Comparison of ENCODE assay signal across 8 cellular contexts in the genomic region with DNA sequence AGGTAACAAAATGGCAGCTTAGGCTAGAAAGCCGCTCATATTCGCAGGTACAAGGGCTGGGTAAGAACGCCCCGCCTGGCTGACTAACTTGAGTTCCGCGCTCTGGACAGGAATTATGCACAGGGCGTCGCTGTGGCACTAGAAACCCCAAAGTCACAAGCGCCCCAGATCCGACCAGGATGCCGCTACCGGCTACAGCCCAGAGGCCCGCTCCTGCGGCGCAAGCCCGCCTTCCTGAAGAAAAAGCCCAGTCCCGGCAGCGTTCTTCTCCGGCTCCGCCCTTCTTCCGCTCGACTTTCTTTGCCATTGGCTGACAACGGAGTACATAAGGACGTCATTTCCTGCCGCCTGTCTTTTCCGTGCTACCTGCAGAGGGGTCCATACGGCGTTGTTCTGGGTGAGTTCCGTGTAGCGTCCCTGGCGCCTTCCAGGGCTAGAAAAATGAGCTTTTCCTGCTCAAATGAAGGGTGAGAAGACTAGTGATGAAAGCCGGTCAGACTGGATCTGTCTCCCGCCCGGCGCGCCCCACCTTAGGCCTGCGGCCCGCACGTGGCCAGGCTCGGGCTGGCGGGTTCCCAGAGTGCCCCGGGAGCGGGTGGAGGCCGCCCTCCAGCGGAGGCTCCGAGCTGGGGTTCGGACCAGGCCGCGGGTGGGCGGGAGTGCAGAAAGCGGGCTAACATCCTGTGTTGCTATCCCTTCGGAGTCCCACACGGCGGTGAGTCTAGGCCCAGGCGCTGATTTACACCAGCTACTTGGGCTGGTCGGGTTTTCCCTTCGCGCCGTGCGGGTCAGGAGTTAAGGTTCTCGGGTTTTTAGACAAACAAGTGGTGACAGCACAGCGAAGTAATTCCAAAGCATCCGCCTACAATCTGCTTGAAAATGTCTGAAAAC. TPM values are rescaled to one million over a fixed set of nuclear protein-coding genes. Genes with fewer than 3 reads are reported as not detected.
DNase-seq lines count a peak whose midpoint lies in the region; ATAC-seq and TF ChIP-seq lines count a peak whose summit lies in the region.

A gene (plus strand): TSS at position 353 of the 891 bp plus-strand sequence. CDS start 934 bp downstream, outside the sequence.

- H3K4me1 ChIP-seq in rectal smooth muscle tissue (ENCODE audit: control insufficient read depth, insufficient read depth, low read length) (peaks cover 8% of the 10 kb centered on the region), aorta (ENCODE audit: control insufficient read depth in 1 of 2, insufficient read depth in 2 of 2, low read length in 2 of 2) (peaks cover 0 to 6% of the 10 kb centered on the region in 2 donors)

- H3K9me3 ChIP-seq in aorta (ENCODE audit: control insufficient read depth, low read length): no peaks in the 10 kb centered on the region

- H3K27me3 ChIP-seq in rectal smooth muscle tissue (ENCODE audit: control insufficient read depth, insufficient read depth, low read length) (no peaks in the 10 kb centered on the region), aorta (ENCODE audit: control insufficient read depth in 1 of 2, insufficient read depth in 2 of 2, low read length in 1 of 2) (no peaks in the 10 kb centered on the region)

- H3K27ac ChIP-seq in rectal smooth muscle tissue (ENCODE audit: low read depth, low read length) (peak within 1 kb of the TSS; percentile 73), aorta (ENCODE audit: low read depth in 1 of 2, low read length in 2 of 2) (peak within 1 kb of the TSS in 1 of 2 donors; percentile 44)

- H3K36me3 ChIP-seq in rectal smooth muscle tissue (ENCODE audit: control insufficient read depth, insufficient read depth, low read length) (peaks cover 13% of the 10 kb centered on the region), aorta (ENCODE audit: control insufficient read depth in 1 of 2, insufficient read depth in 2 of 2, low read length in 1 of 2) (peaks cover 1 to 7% of the 10 kb centered on the region in 2 donors)

- 0 to 1% methylated on average over 63 of the region's 63 CpGs for WGBS in aorta, 2 donors

- peak within 1 kb of the TSS; percentile 76 for H3K9ac ChIP-seq in rectal smooth muscle tissue (ENCODE audit: low read length)

- peak; percentile 94 for ATAC-seq in GM18508 (IDR thresholded peaks at IDR 0.05; ENCODE audit: insufficient read depth, unreplicated experiment)
- ATAC-seq in HG03025 (IDR thresholded peaks at IDR 0.05; ENCODE audit: low FRiP score, unreplicated experiment): peak; percentile 94
- ATAC-seq in aorta (ENCODE audit: low FRiP score): peak; percentile 97

- H3K4me3 ChIP-seq in astrocyte of the cerebellum (ENCODE audit: low read depth, low read length) (peak within 1 kb of the TSS; percentile 90), rectal smooth muscle tissue (ENCODE audit: low read length) (peak within 1 kb of the TSS; percentile 99), aorta (ENCODE audit: low read length in 2 of 2) (peak within 1 kb of the TSS; percentile 75 to 89)

- intact Hi-C loops in aorta (cut with DNase I): loop anchor here in 1 of 2 donors (2.0 kb wide), 1 partner anchor 22 kb away; no protein-coding TSS in a partner anchor

- in situ Hi-C loops in astrocyte of the cerebellum (cut with HindIII; ENCODE audit: low sequenced_read_pairs): no loop called here

- peak; percentile 44 for TF ChIP-seq CTCF in astrocyte of the cerebellum (IDR thresholded peaks at IDR 0.05; ENCODE audit: low read depth, low read length, missing control alignments)

- DNase-seq in NCI-H2029 treated with DMSO at 0.1 percent for 48 hours (lab: John Stamatoyannopoulos, UW) (peak; percentile 93), T-helper 9 cell (peak; percentile 88), astrocyte of the cerebellum (ENCODE audit: low read depth) (peak; percentile 93), hepatic stellate cell (ENCODE audit: low spot score) (peak; percentile 95), aorta (peak; percentile 94 to 96)

RNA-seq across cellular contexts. Expression of the gene that starts here (rescaled TPM):
- total RNA-seq in aorta: 100 to 1,000 TPM; 479 to 672 TPM
- polyA plus RNA-seq in aorta: 1,000 to 10,000 TPM; 1,232 to 1,557 TPM
